Comparison of ENCODE assay signal across 2 cellular contexts in the genomic region with DNA sequence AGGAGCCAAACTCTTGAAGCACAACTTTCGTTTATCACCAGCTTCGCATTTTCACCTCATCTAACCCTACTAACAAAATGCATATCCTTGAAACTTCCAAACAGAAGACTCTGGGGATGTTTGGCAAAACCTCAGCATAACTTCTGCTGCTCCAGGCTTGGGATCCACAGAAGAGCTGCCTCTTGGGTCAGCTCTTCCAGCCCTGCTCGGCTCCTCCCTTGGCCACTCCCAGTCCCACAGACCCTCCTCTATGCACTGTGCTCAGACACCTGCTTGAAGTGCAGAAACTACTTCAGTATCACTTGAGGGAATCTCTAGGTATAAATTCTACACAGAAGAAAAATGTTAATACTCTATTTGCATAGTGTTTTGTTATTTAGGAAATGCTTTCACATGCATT.
TF ChIP-seq lines count a peak whose summit lies in the region.

No MANE protein-coding gene starts in this region.

TF ChIP-seq in IMR-90, 13 proteins besides CTCF, POLR2A, EP300 and RAD21:
- TF ChIP-seq USF2 (IDR thresholded peaks at IDR 0.05; ENCODE audit: low read depth, low read length): no peak
- TF ChIP-seq CHD1 (IDR thresholded peaks at IDR 0.05; ENCODE audit: low read depth, low read length): no peak
- no peak for TF ChIP-seq NFE2L2 (IDR thresholded peaks at IDR 0.05; ENCODE audit: low read depth, low read length)
- no peak for TF ChIP-seq MAZ (IDR thresholded peaks at IDR 0.05; ENCODE audit: borderline replicate concordance, low read depth, low read length)
- TF ChIP-seq MXI1 (IDR thresholded peaks at IDR 0.05; ENCODE audit: borderline replicate concordance, low read depth, low read length): no peak
- TF ChIP-seq MAFK (IDR thresholded peaks at IDR 0.05; ENCODE audit: low read depth, low read length): no peak
- no peak for TF ChIP-seq SMC3 (IDR thresholded peaks at IDR 0.05; ENCODE audit: low read depth, low read length)
TF ChIP-seq in IMR-90: peak in this region for 0.

TF ChIP-seq in GM12878, 131 proteins besides CTCF, POLR2A, EP300 and RAD21:
- TF ChIP-seq ZBTB40 (IDR thresholded peaks at IDR 0.05; ENCODE audit: borderline replicate concordance) (no peak), SIX5 (IDR thresholded peaks at IDR 0.05; ENCODE audit: low read depth, low read length, severe bottlenecking) (no peak), NKRF (conservative IDR thresholded peaks at IDR 0.05) (no peak), BHLHE40 (IDR thresholded peaks at IDR 0.05; ENCODE audit: borderline replicate concordance in 1 of 2, low read depth in 2 of 2, low read length in 1 of 2) (no peak), EGR1 (IDR thresholded peaks at IDR 0.05; ENCODE audit: borderline replicate concordance in 1 of 2, low read depth in 2 of 2, low read length in 2 of 2) (no peak), MEF2B (IDR thresholded peaks at IDR 0.05; ENCODE audit: partially characterized antibody, poor library complexity, severe bottlenecking) (no peak), LARP7 (IDR thresholded peaks at IDR 0.05) (no peak), HDAC2 (IDR thresholded peaks at IDR 0.05) (no peak), POLR2AphosphoS5 (IDR thresholded peaks at IDR 0.05; ENCODE audit: low read length) (no peak), ZBTB33 (IDR thresholded peaks at IDR 0.05) (no peak), NRF1 (conservative IDR thresholded peaks at IDR 0.05; ENCODE audit: low read depth, low read length) (no peak), TARDBP (IDR thresholded peaks at IDR 0.05; ENCODE audit: borderline replicate concordance) (no peak), ATF3 (IDR thresholded peaks at IDR 0.05; ENCODE audit: borderline replicate concordance, extremely low read depth, low read depth, low read length) (no peak), NR2C2 (IDR thresholded peaks at IDR 0.05; ENCODE audit: borderline replicate concordance, control insufficient read depth, insufficient read length, low read depth) (no peak), ETV6 (conservative IDR thresholded peaks at IDR 0.05 in 1 of 2, IDR thresholded peaks at IDR 0.05 in 1 of 2; ENCODE audit: borderline replicate concordance in 1 of 2, low read depth in 1 of 2) (no peak), PAX5 (IDR thresholded peaks at IDR 0.05; ENCODE audit: borderline replicate concordance, low read depth, low read length) (no peak), RAD51 (IDR thresholded peaks at IDR 0.05) (no peak)
- TF ChIP-seq, protein P1, sequence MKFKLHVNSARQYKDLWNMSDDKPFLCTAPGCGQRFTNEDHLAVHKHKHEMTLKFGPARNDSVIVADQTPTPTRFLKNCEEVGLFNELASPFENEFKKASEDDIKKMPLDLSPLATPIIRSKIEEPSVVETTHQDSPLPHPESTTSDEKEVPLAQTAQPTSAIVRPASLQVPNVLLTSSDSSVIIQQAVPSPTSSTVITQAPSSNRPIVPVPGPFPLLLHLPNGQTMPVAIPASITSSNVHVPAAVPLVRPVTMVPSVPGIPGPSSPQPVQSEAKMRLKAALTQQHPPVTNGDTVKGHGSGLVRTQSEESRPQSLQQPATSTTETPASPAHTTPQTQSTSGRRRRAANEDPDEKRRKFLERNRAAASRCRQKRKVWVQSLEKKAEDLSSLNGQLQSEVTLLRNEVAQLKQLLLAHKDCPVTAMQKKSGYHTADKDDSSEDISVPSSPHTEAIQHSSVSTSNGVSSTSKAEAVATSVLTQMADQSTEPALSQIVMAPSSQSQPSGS (IDR thresholded peaks at IDR 0.05; ENCODE audit: low read length): no peak
- TF ChIP-seq, protein P2, sequence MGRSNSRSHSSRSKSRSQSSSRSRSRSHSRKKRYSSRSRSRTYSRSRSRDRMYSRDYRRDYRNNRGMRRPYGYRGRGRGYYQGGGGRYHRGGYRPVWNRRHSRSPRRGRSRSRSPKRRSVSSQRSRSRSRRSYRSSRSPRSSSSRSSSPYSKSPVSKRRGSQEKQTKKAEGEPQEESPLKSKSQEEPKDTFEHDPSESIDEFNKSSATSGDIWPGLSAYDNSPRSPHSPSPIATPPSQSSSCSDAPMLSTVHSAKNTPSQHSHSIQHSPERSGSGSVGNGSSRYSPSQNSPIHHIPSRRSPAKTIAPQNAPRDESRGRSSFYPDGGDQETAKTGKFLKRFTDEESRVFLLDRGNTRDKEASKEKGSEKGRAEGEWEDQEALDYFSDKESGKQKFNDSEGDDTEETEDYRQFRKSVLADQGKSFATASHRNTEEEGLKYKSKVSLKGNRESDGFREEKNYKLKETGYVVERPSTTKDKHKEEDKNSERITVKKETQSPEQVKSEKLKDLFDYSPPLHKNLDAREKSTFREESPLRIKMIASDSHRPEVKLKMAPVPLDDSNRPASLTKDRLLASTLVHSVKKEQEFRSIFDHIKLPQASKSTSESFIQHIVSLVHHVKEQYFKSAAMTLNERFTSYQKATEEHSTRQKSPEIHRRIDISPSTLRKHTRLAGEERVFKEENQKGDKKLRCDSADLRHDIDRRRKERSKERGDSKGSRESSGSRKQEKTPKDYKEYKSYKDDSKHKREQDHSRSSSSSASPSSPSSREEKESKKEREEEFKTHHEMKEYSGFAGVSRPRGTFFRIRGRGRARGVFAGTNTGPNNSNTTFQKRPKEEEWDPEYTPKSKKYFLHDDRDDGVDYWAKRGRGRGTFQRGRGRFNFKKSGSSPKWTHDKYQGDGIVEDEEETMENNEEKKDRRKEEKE (IDR thresholded peaks at IDR 0.05): no peak
